8 cellular contexts compared by ENCODE assay signal in the genomic region with DNA sequence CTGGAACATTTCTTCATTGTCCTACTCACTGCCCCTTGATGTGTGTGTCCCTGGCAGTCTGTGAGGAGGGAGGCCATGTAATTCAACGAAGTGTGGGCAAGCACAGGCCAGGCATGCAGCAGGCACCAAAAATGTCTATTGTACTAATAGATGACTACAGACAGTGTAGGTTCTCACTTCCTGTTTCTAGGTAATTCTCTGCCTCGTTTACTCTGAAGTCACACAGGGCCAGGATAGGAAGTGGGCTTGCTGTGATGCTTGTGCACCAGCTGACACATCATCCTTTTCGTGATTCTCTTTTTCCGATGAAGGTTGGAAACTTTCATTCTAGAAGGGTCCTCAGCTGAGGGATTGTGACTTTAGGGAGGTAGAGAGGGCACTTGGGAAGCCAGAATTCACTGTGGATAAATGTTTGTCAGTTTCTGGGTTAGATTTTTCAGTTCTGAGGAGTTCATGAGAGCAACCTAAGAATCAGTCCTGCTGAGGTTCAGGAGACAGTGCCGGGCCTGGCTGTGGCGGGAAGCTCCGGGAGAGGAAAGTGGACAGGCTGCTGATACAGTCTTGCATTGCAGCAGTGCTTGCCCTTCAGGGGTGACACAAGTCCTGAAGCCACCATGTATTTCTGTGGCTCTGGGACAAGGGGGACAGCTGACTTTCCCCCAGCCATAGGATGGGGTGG. TPM values are rescaled to one million over a fixed set of nuclear protein-coding genes. Genes with fewer than 3 reads are reported as not detected.
A peak's percentile ranks its signal among the peaks of the same experiment; 100 is the strongest.
DNase-seq lines count a peak whose midpoint lies in the region; ATAC-seq, FAIRE-seq and TF ChIP-seq lines count a peak whose summit lies in the region.

No MANE protein-coding gene starts in this region.

- H3K36me3 ChIP-seq in GM12878 (ENCODE audit: control insufficient read depth in 2 of 2, insufficient read depth in 2 of 2, low read length in 1 of 2) (no peaks in the 10 kb centered on the region), stomach (no peaks in the 10 kb centered on the region), GM23248 (ENCODE audit: low read depth) (no peaks in the 10 kb centered on the region), left lung (no peaks in the 10 kb centered on the region)

- intact Hi-C loops in GM12878 (cut with micrococcal nuclease; ENCODE audit: unreplicated experiment) = no loop called here
- intact Hi-C loops in stomach (cut with DNase I; ENCODE audit: low total_unique reads) = no loop called here
- intact Hi-C loops in left lung (cut with DNase I) = no loop called here

- 17% methylated on average over 7 of the region's 7 CpGs for WGBS in GM12878 (ENCODE audit: insufficient coverage, insufficient replicate concordance, low lambda C conversion rate, missing lambda C conversion rate)
- WGBS in stomach, 5 donors = 73 to 84% (median 81%) methylated on average over 7 of the region's 7 CpGs
- WGBS in GM23248 (ENCODE audit: low coverage in 1 of 2, low lambda C conversion rate in 2 of 2, missing lambda C conversion rate in 2 of 2), 2 experiments = 81 to 83% methylated on average over 7 of the region's 7 CpGs

- peak; percentile 86 for ATAC-seq in GM18861 (IDR thresholded peaks at IDR 0.05; ENCODE audit: unreplicated experiment)
- ATAC-seq in HG02884 (IDR thresholded peaks at IDR 0.05; ENCODE audit: unreplicated experiment) = peak; percentile 80
- peak; percentile 91 for ATAC-seq in GM12878
- ATAC-seq in left lung = no peak

- TF ChIP-seq EP300 in GM12878 (IDR thresholded peaks at IDR 0.05; ENCODE audit: borderline replicate concordance in 1 of 2, control insufficient read depth in 1 of 2, low read depth in 2 of 2, low read length in 2 of 2) = peak; percentile 47 to 82; a peak in 3 of 4 replicates
- TF ChIP-seq EP300 in stomach (IDR thresholded peaks at IDR 0.05) = no peak

- peak; percentile 96 for FAIRE-seq in GM12878 (lab: Jason Lieb, UNC)

- CTCF ChIA-PET in GM12878 (lab: Yijun Ruan, JAX) = interaction anchor here (5.9 kb wide), 1 partner anchor 78 kb away, joined by 30 read pairs; the partner anchor contains the start of gene AHCYL1

- POLR2A ChIA-PET in GM12878 (lab: Charles Lee) = interaction anchor here (2.8 kb wide), 1 partner anchor 19 kb away, joined by 7 read pairs; no protein-coding TSS in a partner anchor

- H3K27ac ChIP-seq in GM12878 (ENCODE audit: control insufficient read depth, insufficient read depth) (peak overlapping the region; percentile 19), stomach (peak overlapping the region in 3 of 5 donors; percentile 24 to 36 (median 31)), GM23248 (no peak overlapping the region), left lung (peak overlapping the region in 1 of 2 donors; percentile 21)

- TF ChIP-seq POLR2A in GM12878 (IDR thresholded peaks at IDR 0.05; ENCODE audit: low read depth, low read length) (peak; percentile 60), stomach (IDR thresholded peaks at IDR 0.05) (no peak)

- H3K9me3 ChIP-seq in GM12878 (replicated peaks; ENCODE audit: control insufficient read depth, insufficient read depth, low read length) = no peaks in the 10 kb centered on the region
- no peaks in the 10 kb centered on the region for H3K9me3 ChIP-seq in stomach
- no peaks in the 10 kb centered on the region for H3K9me3 ChIP-seq in GM23248 (ENCODE audit: low read depth)
- no peaks in the 10 kb centered on the region for H3K9me3 ChIP-seq in left lung

- TF ChIP-seq CTCF in GM12878 (IDR thresholded peaks at IDR 0.05 in 2 of 3, conservative IDR thresholded peaks at IDR 0.05 in 1 of 3; ENCODE audit: control insufficient read depth in 2 of 3, extremely low read depth in 1 of 3, insufficient read depth in 1 of 3, low read depth in 3 of 3, low read length in 3 of 3) = no peak
- no peak for TF ChIP-seq CTCF in stomach (IDR thresholded peaks at IDR 0.05)
- TF ChIP-seq CTCF in left lung (IDR thresholded peaks at IDR 0.05) = no peak

- H3K4me2 ChIP-seq in GM12878 (ENCODE audit: control insufficient read depth, insufficient read depth) (peak overlapping the region; percentile 34; the same call in 1 of the 2 replicates), GM23248 (ENCODE audit: unreplicated experiment) (no peak overlapping the region)

- no peaks in the 10 kb centered on the region for H3F3A ChIP-seq in GM23248 (ENCODE audit: insufficient read depth)

- H3K27me3 ChIP-seq in GM12878 (replicated peaks in 1 of 2; ENCODE audit: control insufficient read depth in 2 of 2, insufficient read depth in 2 of 2, low read length in 1 of 2) (no peaks in the 10 kb centered on the region), stomach (no peaks in the 10 kb centered on the region), GM23248 (replicated peaks; ENCODE audit: insufficient read depth) (no peaks in the 10 kb centered on the region), left lung (peaks cover 0 to 12% of the 10 kb centered on the region in 2 donors)

- peak overlapping the region; percentile 41; the same call in 1 of the 2 replicates for H3K9ac ChIP-seq in GM12878 (ENCODE audit: control insufficient read depth, insufficient read depth, low read length)
- no peak overlapping the region for H3K9ac ChIP-seq in GM23248

- H3K4me3 ChIP-seq in GM12878 = no peak overlapping the region
- H3K4me3 ChIP-seq in stomach = no peak overlapping the region
- no peak overlapping the region for H3K4me3 ChIP-seq in GM23248
- no peak overlapping the region for H3K4me3 ChIP-seq in left lung

- SMC1A ChIA-PET in GM12878 (lab: Charles Lee; ENCODE audit: uncharacterized antibody, unreplicated experiment) = interaction anchor here (0.7 to 1.7 kb wide), 5 partner anchors 10 to 529 kb away, joined by 3 to 4 read pairs (median 3); no protein-coding TSS in a partner anchor

- H3K4me1 ChIP-seq in GM12878 (ENCODE audit: control insufficient read depth, insufficient read depth, low read length) (peaks cover 20% of the 10 kb centered on the region), stomach (peaks cover 16 to 48% (median 21%) of the 10 kb centered on the region in 4 donors), GM23248 (ENCODE audit: insufficient read depth) (no peaks in the 10 kb centered on the region), left lung (peaks cover 0 to 45% of the 10 kb centered on the region in 2 donors)

- no peaks in the 10 kb centered on the region for H4K20me1 ChIP-seq in GM12878 (ENCODE audit: control insufficient read depth, insufficient read depth)
- no peaks in the 10 kb centered on the region for H4K20me1 ChIP-seq in GM23248 (ENCODE audit: insufficient read depth)

- no TSS peak for BruUV-seq in GM12878 (replicated peaks; lab: Mats Ljungman, UMichigan)

- peak overlapping the region; percentile 31 for H2AFZ ChIP-seq in GM12878 (ENCODE audit: control insufficient read depth, low read depth, low read length)
- H2AFZ ChIP-seq in GM23248 = no peak overlapping the region

- no peak for TF ChIP-seq RAD21 in GM12878 (IDR thresholded peaks at IDR 0.05; ENCODE audit: insufficient read depth, low read depth, low read length)

- DNase-seq in SIG-M5 (lab: John Stamatoyannopoulos, UW) = peak; percentile 40
- DNase-seq in GM12878 (ENCODE audit: low read depth, low spot score) = peak; percentile 61
- DNase-seq in stomach = no peak
- no peak for DNase-seq in GM23248
- DNase-seq in left lung = no peak
- no peak for DNase-seq in cerebellum (ENCODE audit: low spot score)

- H3K79me2 ChIP-seq in GM12878 (ENCODE audit: control insufficient read depth, insufficient read depth, low read length) (peaks cover 9% of the 10 kb centered on the region), GM23248 (ENCODE audit: insufficient read depth) (peaks cover 3% of the 10 kb centered on the region)

- in situ Hi-C loops in GM12878 (cut with MboI) (no loop called here), GM23248 (cut with MboI) (no loop called here)

- H3K9me2 ChIP-seq in GM23248 (ENCODE audit: insufficient read depth) = no peaks in the 10 kb centered on the region

- RAD21 ChIA-PET in GM12878 (lab: Charles Lee; ENCODE audit: unreplicated experiment) = interaction anchor here (1.2 to 2.2 kb wide), 2 partner anchors 78 to 129 kb away, joined by 4 to 11 read pairs; partner anchors contain the start of gene AHCYL1

TF ChIP-seq in GM12878, 131 proteins besides CTCF, POLR2A, EP300 and RAD21 (continues in another document):
- peak; percentile 73 for TF ChIP-seq MTA2 (IDR thresholded peaks at IDR 0.05; ENCODE audit: low read depth)
- peak; percentile 14 for TF ChIP-seq USF1 (IDR thresholded peaks at IDR 0.05; ENCODE audit: borderline replicate concordance, extremely low read length, insufficient read depth, low read depth, low read length)
- peak; percentile 58 for TF ChIP-seq RAD51 (IDR thresholded peaks at IDR 0.05)
- TF ChIP-seq BHLHE40 (IDR thresholded peaks at IDR 0.05; ENCODE audit: borderline replicate concordance in 1 of 2, low read depth in 2 of 2, low read length in 1 of 2) = peak; percentile 48 to 52; a peak in 1 of 4 replicates

RNA-seq across cellular contexts. Expression of gene CSF1, which starts 4.3 kb away (rescaled TPM):
- 20.4 and 22.4 TPM in 2 replicates for total RNA-seq in GM12878 (2013; cell fraction: nucleolus; rRNA removed)
- total RNA-seq in GM12878 (2014; rRNA removed) (12.6 and 13.6 TPM in 2 replicates), GM12878 (2014; rRNA removed; fragmentation: Illumina TruSeq; extraction: Trizol) (8.2 and 8.5 TPM in 2 replicates), GM12878 (2021) (30.7 and 31.5 TPM in 2 replicates), stomach (10 to 100 TPM in 4 of 5 donors, 1 to 10 TPM in 1; 9.4 to 82.3 (median 47.1) TPM), left lung (10 to 100 TPM; 45.7 to 68.0 TPM), cerebellum (4.3 TPM)
- 3.8 TPM for polyA plus RNA-seq in GM12878 (2011; ENCODE audit: low read depth)
- polyA plus RNA-seq in GM12878 (2011; rRNA removed) (20.0 and 32.4 TPM in 2 replicates), GM12878 (2014; fragmentation: Illumina TruSeq; extraction: Trizol) (7.9 and 12.4 TPM in 2 replicates), GM12878 (2014; fragmentation: Nextera tagmentation; extraction: Ambion mirVana) (1 to 10 TPM; 1.2 to 2.0 TPM), GM12878 (2014; rRNA removed) (20.4 and 21.2 TPM in 2 replicates), GM12878 (2016; fragmentation: Nextera tagmentation; extraction: Ambion mirVana) (10 to 100 TPM; 12.2 to 17.2 TPM), stomach (1 to 10 TPM; 6.6 to 9.8 (median 9.1) TPM), GM23248 (2016; fragmentation: Nextera tagmentation; extraction: Ambion mirVana) (65.3 and 67.9 TPM in 2 replicates)
- polyA plus RNA-seq in GM12878 (2011; cell fraction: cytosol; rRNA removed) = 24.3 and 31.2 TPM in 2 replicates
- polyA plus RNA-seq in GM12878 (2011; cell fraction: nucleus; rRNA removed) = 46.1 and 50.0 TPM in 2 replicates
- 9.1 and 14.2 TPM in 2 replicates for polyA plus RNA-seq in GM12878 (2012)
- polyA minus RNA-seq in GM12878 (2011; rRNA and poly(A)+ RNA removed) = 17.7 and 19.2 TPM in 2 replicates
- polyA minus RNA-seq in GM12878 (2011; cell fraction: cytosol; rRNA and poly(A)+ RNA removed) = 10.2 and 17.6 TPM in 2 replicates
- 11.1 and 18.2 TPM in 2 replicates for polyA minus RNA-seq in GM12878 (2011; cell fraction: nucleus; rRNA and poly(A)+ RNA removed)
- 60.0 and 87.0 TPM in 2 replicates for total RNA-seq in GM23248 (2014; rRNA removed; shearing (Covaris generic))

Comparison
In these comparisons a context has a peak if more than half of its experiments do, and no peak if none do; other contexts are left out.
1. DNase-seq: peak in SIG-M5 (single experiment) and GM12878 (single experiment); none in stomach (single experiment), GM23248 (single experiment), left lung (0 of 2) and cerebellum (single experiment).